12 cellular contexts compared by ENCODE assay signal in genomic region chr13:40309881-40310280, GRCh38.
DNase-seq lines count a peak whose midpoint lies in the region; ATAC-seq and TF ChIP-seq lines count a peak whose summit lies in the region.
"Had no signal": no experiment of that assay in that cellular context is flagged by ENCODE, and none has a peak within 500 bp of the region (broad histone marks: within the 10 kb centered on the region; RNA-seq: fewer than 3 reads in every experiment).

No MANE protein-coding gene starts in this region.

- H3K36me3 Mint-ChIP-seq in GM23338 (ENCODE audit: low read depth) (peaks cover 28% of the 10 kb centered on the region), progenitor cell of endocrine pancreas (ENCODE audit: insufficient read depth) (peaks cover 7% of the 10 kb centered on the region)

- no peaks in the 10 kb centered on the region for H3K9me3 ChIP-seq in WERI-Rb-1 (ENCODE audit: severe bottlenecking)

- H3K79me1 ChIP-seq in mesendoderm (ENCODE audit: low read length), result no peaks in the 10 kb centered on the region

- DNase-seq in GM23338 (ENCODE audit: low spot score) (no peak), WERI-Rb-1 (peak; percentile 24), mesendoderm (peak; percentile 90), progenitor cell of endocrine pancreas (ENCODE audit: low spot score, unreplicated experiment) (no peak), NCI-H1436 treated with DMSO at 0.1 percent for 48 hours (lab: John Stamatoyannopoulos, UW) (no peak), GM20000 (ENCODE audit: low spot score) (no peak)
- DNase-seq: AML-193; Caco-2; CD4-positive, alpha-beta T cell; H9 had no signal

- H3K36me3 ChIP-seq in GM23338 (ENCODE audit: insufficient read depth) (peaks cover 10% of the 10 kb centered on the region), WERI-Rb-1 (no peaks in the 10 kb centered on the region), mesendoderm (ENCODE audit: control insufficient read depth, insufficient read depth, low read length) (no peaks in the 10 kb centered on the region)

- H3K23ac ChIP-seq in mesendoderm (ENCODE audit: low read length), result no peak overlapping the region

- no peaks in the 10 kb centered on the region for H4K20me1 ChIP-seq in GM23338 (replicated peaks; ENCODE audit: insufficient read depth)

- no peak overlapping the region for H3K4me3 Mint-ChIP-seq in GM23338
- no peak overlapping the region for H3K4me3 Mint-ChIP-seq in progenitor cell of endocrine pancreas (ENCODE audit: low read depth)
- H3K4me3 Mint-ChIP-seq: CD4-positive, alpha-beta T cell; H9; IgD-negative memory B cell had no signal

- no peak overlapping the region for H2AK5ac ChIP-seq in mesendoderm (ENCODE audit: low read length)

- H3K4me1 Mint-ChIP-seq in GM23338 (peaks cover 15% of the 10 kb centered on the region), progenitor cell of endocrine pancreas (ENCODE audit: low read depth) (peaks cover 4% of the 10 kb centered on the region)

- peak; percentile 42; the same call in 2 of the 3 replicates for ATAC-seq in GM23338

- no peaks in the 10 kb centered on the region for H3F3A ChIP-seq in GM23338 (replicated peaks; ENCODE audit: low read depth)

- H3K9me2 ChIP-seq in GM23338 (ENCODE audit: insufficient read depth), result no peaks in the 10 kb centered on the region

- no peaks in the 10 kb centered on the region; the same call in 1 of the 2 replicates for H3K4me1 ChIP-seq in GM23338 (ENCODE audit: insufficient read depth)
- no peaks in the 10 kb centered on the region for H3K4me1 ChIP-seq in mesendoderm (ENCODE audit: control insufficient read depth, low read depth, low read length)

- H3K4me3 ChIP-seq in GM23338, result no peak overlapping the region
- no peak overlapping the region for H3K4me3 ChIP-seq in WERI-Rb-1 (ENCODE audit: low read depth, low read length)
- H3K4me3 ChIP-seq in mesendoderm (ENCODE audit: low read length), result no peak overlapping the region

- H2AFZ ChIP-seq in GM23338, result no peak overlapping the region

- no peaks in the 10 kb centered on the region for H3K79me2 ChIP-seq in GM23338 (replicated peaks; ENCODE audit: insufficient read depth)
- no peaks in the 10 kb centered on the region for H3K79me2 ChIP-seq in mesendoderm (ENCODE audit: control insufficient read depth, insufficient read depth, low read length)

- H4K8ac ChIP-seq in mesendoderm (ENCODE audit: low read depth, low read length), result no peak overlapping the region

- no CpG with 5 or more reads among the region's 3 CpGs for WGBS in mesendoderm (ENCODE audit: extremely low coverage, insufficient coverage, low lambda C conversion rate)

- TF ChIP-seq CTCF in GM23338 (conservative IDR thresholded peaks at IDR 0.05; ENCODE audit: low read depth in 2 of 2) (no peak), WERI-Rb-1 (IDR thresholded peaks at IDR 0.05; ENCODE audit: low read depth, low read length) (no peak), progenitor cell of endocrine pancreas (IDR thresholded peaks at IDR 0.05; ENCODE audit: unreplicated experiment) (no peak), GM20000 (IDR thresholded peaks at IDR 0.05; ENCODE audit: extremely low read depth, missing control alignments) (no peak)

- peak overlapping the region; percentile 61 for H4K5ac ChIP-seq in mesendoderm (ENCODE audit: low read length)

- peak overlapping the region; percentile 24 for H2BK120ac ChIP-seq in mesendoderm (ENCODE audit: low read depth, low read length)

- H3K4me2 ChIP-seq in GM23338, result no peak overlapping the region
- H3K4me2 ChIP-seq in mesendoderm (ENCODE audit: low read length), result no peak overlapping the region

- H3K27ac Mint-ChIP-seq in GM23338 (no peak overlapping the region), progenitor cell of endocrine pancreas (peak overlapping the region; percentile 69)
- H3K27ac Mint-ChIP-seq: CD4-positive, alpha-beta T cell; H9; IgD-negative memory B cell had no signal

- H2BK15ac ChIP-seq in mesendoderm (replicated peaks; ENCODE audit: low read depth), result no peak overlapping the region

- no peak overlapping the region for H3K4ac ChIP-seq in mesendoderm (ENCODE audit: low read depth, low read length)

- peaks cover 26% of the 10 kb centered on the region for H3K9me3 Mint-ChIP-seq in GM23338
- H3K9me3 Mint-ChIP-seq in progenitor cell of endocrine pancreas (ENCODE audit: low read depth), result peaks cover 23% of the 10 kb centered on the region

- H3K27me3 Mint-ChIP-seq in GM23338 (ENCODE audit: insufficient read depth, low read depth, poor library complexity) (peaks cover 8% of the 10 kb centered on the region), progenitor cell of endocrine pancreas (no peaks in the 10 kb centered on the region)
- H3K27me3 Mint-ChIP-seq: CD4-positive, alpha-beta T cell; IgD-negative memory B cell had no signal

- peak overlapping the region; percentile 52 for H3K56ac ChIP-seq in mesendoderm (ENCODE audit: low read length)

- no peak overlapping the region for H3K9ac ChIP-seq in mesendoderm (ENCODE audit: low read length)

- H2BK5ac ChIP-seq in mesendoderm (ENCODE audit: low read length), result peak overlapping the region; percentile 81

- H3K27me3 ChIP-seq in GM23338 (ENCODE audit: insufficient read depth) (no peaks in the 10 kb centered on the region), WERI-Rb-1 (ENCODE audit: insufficient read depth, low read depth, severe bottlenecking) (no peaks in the 10 kb centered on the region), mesendoderm (ENCODE audit: insufficient read depth, low read length, poor library complexity) (no peaks in the 10 kb centered on the region)

- peak overlapping the region; percentile 95 for H3K18ac ChIP-seq in mesendoderm (ENCODE audit: low read length)

- H3K27ac ChIP-seq in GM23338 (ENCODE audit: low read depth), result no peak overlapping the region
- H3K27ac ChIP-seq in WERI-Rb-1, result no peak overlapping the region
- peak overlapping the region; percentile 73 for H3K27ac ChIP-seq in mesendoderm (ENCODE audit: low read depth, low read length)
- H3K27ac ChIP-seq: C4-2B had no signal

TF ChIP-seq in GM23338, 12 proteins besides CTCF, POLR2A, EP300 and RAD21 (continues in another document):
- no peak for TF ChIP-seq ZNF462 (CRISPR knock-in tag; IDR thresholded peaks at IDR 0.05)
- TF ChIP-seq EZH2 (IDR thresholded peaks at IDR 0.05; ENCODE audit: low read depth, unreplicated experiment), result no peak
- no peak for TF ChIP-seq ZNF331 (CRISPR knock-in tag; IDR thresholded peaks at IDR 0.05; ENCODE audit: low read depth)
- no peak for TF ChIP-seq NANOG (IDR thresholded peaks at IDR 0.05; ENCODE audit: borderline replicate concordance)
- no peak for TF ChIP-seq POLR2AphosphoS5 (IDR thresholded peaks at IDR 0.05; ENCODE audit: low read depth)
- no peak for TF ChIP-seq ZNF114 (CRISPR knock-in tag; IDR thresholded peaks at IDR 0.05)

Comparison
In these comparisons a context has a peak if more than half of its experiments do, and no peak if none do; other contexts are left out.
1. DNase-seq: peak in WERI-Rb-1 (single experiment) and mesendoderm (single experiment); none in GM23338 (single experiment), progenitor cell of endocrine pancreas (single experiment), NCI-H1436 treated with DMSO at 0.1 percent for 48 hours (single experiment) and GM20000 (single experiment).